1 cellular context compared by ENCODE assay signal in the genomic region with DNA sequence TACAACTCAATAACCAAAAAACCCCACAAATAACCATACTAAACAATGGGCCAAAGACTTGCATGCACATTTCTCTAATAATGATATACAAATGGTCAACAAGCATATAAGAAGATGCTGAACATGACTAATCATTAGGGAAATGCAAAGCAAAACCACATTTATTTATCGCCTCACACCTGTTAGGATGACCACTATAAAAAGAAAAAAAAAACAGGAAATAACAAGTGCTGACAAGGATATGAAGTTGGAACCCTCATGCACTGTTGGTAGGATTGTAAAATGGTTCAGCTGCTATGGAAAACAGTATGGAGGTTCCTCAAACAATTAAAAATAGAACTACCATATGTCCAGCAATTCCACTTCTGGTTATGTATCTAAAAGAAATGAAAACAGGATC.
TF ChIP-seq lines count a peak whose summit lies in the region.

No MANE protein-coding gene starts in this region.

TF ChIP-seq in IMR-90, 13 proteins besides CTCF, POLR2A, EP300 and RAD21 (continued from another document):
- TF ChIP-seq FOS (IDR thresholded peaks at IDR 0.05; ENCODE audit: low read depth, low read length) (no peak), MAZ (IDR thresholded peaks at IDR 0.05; ENCODE audit: borderline replicate concordance, low read depth, low read length) (no peak)
TF ChIP-seq in IMR-90: peak in this region for 0.
